13 cellular contexts compared by ENCODE assay signal in the genomic region with DNA sequence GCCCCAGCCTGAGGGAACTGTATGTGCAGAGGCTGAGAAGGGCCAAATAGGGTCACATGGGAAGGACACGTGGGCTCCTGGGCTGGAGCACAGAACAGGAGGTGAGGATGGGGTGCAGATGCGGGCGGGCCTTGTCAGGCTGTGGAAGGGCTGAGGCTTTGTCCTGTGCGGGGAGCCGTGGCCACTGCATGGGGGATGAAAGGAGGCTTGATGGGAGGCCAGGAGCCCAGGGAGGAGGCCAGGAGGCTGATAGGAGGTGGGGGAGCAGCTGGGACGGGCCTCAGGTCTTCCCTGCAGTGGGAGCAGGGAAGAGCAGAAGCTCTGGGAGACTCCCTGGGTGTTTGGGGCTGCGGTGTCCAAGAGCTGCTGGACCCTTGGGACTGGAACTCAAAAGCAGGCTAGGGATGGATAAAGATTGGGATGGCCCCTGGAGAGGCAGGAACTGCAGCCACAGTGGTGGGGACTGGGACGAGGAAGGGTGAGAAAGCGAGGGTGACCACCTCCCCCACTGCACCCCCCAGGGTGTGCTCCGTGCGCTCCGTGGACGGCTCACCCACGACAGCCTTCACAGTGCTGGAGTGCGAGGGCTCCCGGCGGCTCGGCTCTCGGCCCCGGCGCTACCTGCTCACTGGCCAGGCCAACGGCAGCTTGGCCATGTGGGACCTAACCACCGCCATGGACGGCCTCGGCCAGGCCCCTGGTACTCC.
"Had no signal": no experiment of that assay in that cellular context is flagged by ENCODE, and none has a peak within 500 bp of the region (broad histone marks: within the 10 kb centered on the region; RNA-seq: fewer than 3 reads in every experiment).

No MANE protein-coding gene starts in this region.

- FAIRE-seq: islet of Langerhans had no signal

- H3K27ac ChIP-seq: breast epithelium, right lobe of liver, SK-N-MC, stomach, thoracic aorta had no signal

- H3K27me3 ChIP-seq: breast epithelium, right lobe of liver had no signal

- DNase-seq: activated CD4-positive, alpha-beta T cell treated with anti-CD3 and anti-CD28 coated beads for 4 hours; activated CD8-positive, alpha-beta T cell treated with anti-CD3 and anti-CD28 coated beads for 36 hours; activated T-cell treated with anti-CD3 and anti-CD28 coated beads, Interleukin-2, amount 50 U/mL, for 48 hours; anterior cingulate cortex; naive thymus-derived CD8-positive, alpha-beta T cell; right lobe of liver; stomach; T-cell had no signal

- H3K4me3 ChIP-seq: breast epithelium, lung, right lobe of liver, SK-N-MC, stomach, thoracic aorta had no signal

- H3K27ac Mint-ChIP-seq: activated CD8-positive, alpha-beta T cell treated with anti-CD3 and anti-CD28 coated beads for 36 hours had no signal

- H3K4me3 Mint-ChIP-seq: activated CD8-positive, alpha-beta T cell treated with anti-CD3 and anti-CD28 coated beads for 36 hours; T-cell had no signal

- H3K27me3 Mint-ChIP-seq: activated CD8-positive, alpha-beta T cell treated with anti-CD3 and anti-CD28 coated beads for 36 hours; T-cell had no signal

- H3K4me1 ChIP-seq: breast epithelium, right lobe of liver had no signal

- H3K9me3 ChIP-seq: breast epithelium, right lobe of liver, stomach, thoracic aorta had no signal

- H3K36me3 ChIP-seq: breast epithelium had no signal

- ATAC-seq: activated CD8-positive, alpha-beta T cell treated with anti-CD3 and anti-CD28 coated beads for 36 hours; naive thymus-derived CD8-positive, alpha-beta T cell had no signal

- H3K9me3 Mint-ChIP-seq: activated CD8-positive, alpha-beta T cell treated with anti-CD3 and anti-CD28 coated beads for 36 hours; naive thymus-derived CD8-positive, alpha-beta T cell; T-cell had no signal
